Comparison of ENCODE assay signal across 1 cellular context in the genomic region with DNA sequence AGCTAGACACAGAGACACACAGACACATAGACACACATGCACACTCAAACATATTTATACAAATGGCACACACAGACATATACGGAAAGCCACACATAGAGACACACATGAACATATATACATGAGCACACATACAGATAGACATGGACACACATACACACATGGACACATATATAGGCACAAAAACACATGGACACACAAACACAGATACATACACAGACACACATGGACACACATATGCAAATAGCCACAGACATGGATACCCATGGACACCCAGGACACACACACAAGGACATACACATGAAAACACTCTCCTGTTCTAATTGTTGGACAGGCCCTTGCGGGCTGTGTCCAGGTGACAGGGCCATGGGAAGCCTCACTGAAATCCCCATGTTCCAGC.
TF ChIP-seq lines count a peak whose summit lies in the region.

No MANE protein-coding gene starts in this region.

TF ChIP-seq in HepG2, 621 proteins besides CTCF, POLR2A, EP300 and RAD21:
- TF ChIP-seq, protein P1, sequence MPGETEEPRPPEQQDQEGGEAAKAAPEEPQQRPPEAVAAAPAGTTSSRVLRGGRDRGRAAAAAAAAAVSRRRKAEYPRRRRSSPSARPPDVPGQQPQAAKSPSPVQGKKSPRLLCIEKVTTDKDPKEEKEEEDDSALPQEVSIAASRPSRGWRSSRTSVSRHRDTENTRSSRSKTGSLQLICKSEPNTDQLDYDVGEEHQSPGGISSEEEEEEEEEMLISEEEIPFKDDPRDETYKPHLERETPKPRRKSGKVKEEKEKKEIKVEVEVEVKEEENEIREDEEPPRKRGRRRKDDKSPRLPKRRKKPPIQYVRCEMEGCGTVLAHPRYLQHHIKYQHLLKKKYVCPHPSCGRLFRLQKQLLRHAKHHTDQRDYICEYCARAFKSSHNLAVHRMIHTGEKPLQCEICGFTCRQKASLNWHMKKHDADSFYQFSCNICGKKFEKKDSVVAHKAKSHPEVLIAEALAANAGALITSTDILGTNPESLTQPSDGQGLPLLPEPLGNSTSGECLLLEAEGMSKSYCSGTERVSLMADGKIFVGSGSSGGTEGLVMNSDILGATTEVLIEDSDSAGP (CRISPR knock-in tag; IDR thresholded peaks at IDR 0.05; ENCODE audit: borderline replicate concordance) = no peak
- TF ChIP-seq, protein P2, sequence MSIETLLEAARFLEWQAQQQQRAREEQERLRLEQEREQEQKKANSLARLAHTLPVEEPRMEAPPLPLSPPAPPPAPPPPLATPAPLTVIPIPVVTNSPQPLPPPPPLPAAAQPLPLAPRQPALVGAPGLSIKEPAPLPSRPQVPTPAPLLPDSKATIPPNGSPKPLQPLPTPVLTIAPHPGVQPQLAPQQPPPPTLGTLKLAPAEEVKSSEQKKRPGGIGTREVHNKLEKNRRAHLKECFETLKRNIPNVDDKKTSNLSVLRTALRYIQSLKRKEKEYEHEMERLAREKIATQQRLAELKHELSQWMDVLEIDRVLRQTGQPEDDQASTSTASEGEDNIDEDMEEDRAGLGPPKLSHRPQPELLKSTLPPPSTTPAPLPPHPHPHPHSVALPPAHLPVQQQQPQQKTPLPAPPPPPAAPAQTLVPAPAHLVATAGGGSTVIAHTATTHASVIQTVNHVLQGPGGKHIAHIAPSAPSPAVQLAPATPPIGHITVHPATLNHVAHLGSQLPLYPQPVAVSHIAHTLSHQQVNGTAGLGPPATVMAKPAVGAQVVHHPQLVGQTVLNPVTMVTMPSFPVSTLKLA (IDR thresholded peaks at IDR 0.05) = peak; percentile 83
